Comparison of ENCODE assay signal across 15 cellular contexts in genomic region chr22:49004484-49005399, GRCh38.
"Had no signal": no experiment of that assay in that cellular context is flagged by ENCODE, and none has a peak within 500 bp of the region (broad histone marks: within the 10 kb centered on the region; RNA-seq: fewer than 3 reads in every experiment).

No MANE protein-coding gene starts in this region.

- H3K27ac ChIP-seq: brain microvascular endothelial cell, dorsolateral prefrontal cortex, VCaP had no signal

- H3K27me3 ChIP-seq: brain microvascular endothelial cell had no signal

- H3K4me3 ChIP-seq: dorsolateral prefrontal cortex had no signal

- DNase-seq: activated CD4-positive, alpha-beta T cell treated with anti-CD3 and anti-CD28 coated beads for 36 hours; activated gamma-delta T cell; activated naive CD8-positive, alpha-beta T cell treated with anti-CD3 and anti-CD28 coated beads for 36 hours; brain microvascular endothelial cell; cerebellar nuclear complex; hypothalamus; left colon; natural killer cell; nucleus accumbens; stimulated activated CD4-positive, alpha-beta T cell treated with anti-CD3 and anti-CD28 coated beads, Interleukin-2, amount 100 ng/mL, for 48 hours; stimulated activated naive CD8-positive, alpha-beta T cell treated with anti-CD3 and anti-CD28 coated beads, Interleukin-15, Interleukin-2, amounts not matched to agents 100 U/mL and 50 U/mL, for 24 hours; T-helper 1 cell had no signal

- ATAC-seq: activated CD4-positive, alpha-beta T cell treated with anti-CD3 and anti-CD28 coated beads for 36 hours; esophagus mucosa; left colon; natural killer cell; stimulated activated naive CD8-positive, alpha-beta T cell treated with anti-CD3 and anti-CD28 coated beads, Interleukin-15, Interleukin-2, amounts not matched to agents 100 U/mL and 50 U/mL, for 24 hours had no signal

- H3K36me3 ChIP-seq: brain microvascular endothelial cell had no signal
